ENCODE assay signal across 17 cellular contexts in the genomic region with DNA sequence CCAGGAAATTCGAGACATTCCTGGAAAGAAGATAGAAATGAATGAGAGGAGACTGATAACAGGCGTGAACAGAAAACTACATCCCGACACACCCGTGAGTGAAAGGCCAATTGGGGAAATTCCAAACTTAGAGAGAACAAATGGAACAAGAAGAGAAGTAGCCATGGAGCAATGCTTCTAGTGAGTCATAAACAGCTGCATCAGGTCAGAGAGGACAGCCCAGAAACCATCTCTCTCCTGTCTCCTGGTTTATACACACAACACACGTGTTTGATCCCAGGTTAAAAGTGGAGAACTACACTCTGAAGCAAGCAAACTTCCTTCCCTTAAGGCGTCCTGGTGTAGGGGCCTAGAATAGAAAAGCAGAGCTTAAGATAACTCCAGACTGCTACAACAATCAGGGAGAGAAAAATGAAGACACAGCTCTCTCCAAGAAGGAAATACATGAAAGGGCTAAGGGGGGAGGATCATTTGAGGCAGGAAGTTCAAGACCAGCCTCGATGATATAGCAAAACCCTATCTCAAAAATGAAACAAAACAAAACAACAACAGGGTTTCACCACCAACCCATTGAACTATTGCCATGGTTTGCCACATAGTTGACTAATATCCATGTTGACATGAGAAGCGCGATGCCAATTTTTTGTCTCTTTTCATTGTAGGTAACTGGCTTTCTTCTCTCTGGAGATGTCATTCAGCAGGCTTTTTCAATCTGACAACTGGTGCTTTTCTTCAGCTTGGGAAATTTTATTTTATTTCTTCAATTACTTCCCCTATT. TPM values are rescaled to one million over a fixed set of nuclear protein-coding genes. Genes with fewer than 3 reads are reported as not detected.
DNase-seq lines count a peak whose midpoint lies in the region; ATAC-seq, FAIRE-seq and TF ChIP-seq lines count a peak whose summit lies in the region.
"Had no signal": no experiment of that assay in that cellular context is flagged by ENCODE, and none has a peak within 500 bp of the region (broad histone marks: within the 10 kb centered on the region; RNA-seq: fewer than 3 reads in every experiment).

No MANE protein-coding gene starts in this region.

- H3K4me3 Mint-ChIP-seq in neural progenitor cell, result no peak overlapping the region
- H3K4me3 Mint-ChIP-seq: B cell, memory B cell had no signal

- FAIRE-seq in HepG2 (lab: Jason Lieb, UNC), result no peak

- H4K20me1 ChIP-seq in HepG2 (ENCODE audit: insufficient read depth, low read length), result no peaks in the 10 kb centered on the region
- H4K20me1 ChIP-seq in neural progenitor cell (ENCODE audit: low read depth), result no peaks in the 10 kb centered on the region

- H3K36me3 Mint-ChIP-seq in neural progenitor cell, result no peaks in the 10 kb centered on the region
- H3K36me3 Mint-ChIP-seq: memory B cell had no signal

- ATAC-seq in right lobe of liver (peak; percentile 28 to 78 (median 54)), HepG2 (no peak), left ventricle myocardium superior (peak; percentile 67)
- ATAC-seq: esophagus mucosa had no signal

- TF ChIP-seq EP300 in HepG2 (IDR thresholded peaks at IDR 0.05; ENCODE audit: low read depth in 2 of 2, low read length in 2 of 2) (no peak), HepG2 (CRISPR knock-in tag; IDR thresholded peaks at IDR 0.05; ENCODE audit: borderline replicate concordance) (no peak)

- H3F3A ChIP-seq in neural progenitor cell (ENCODE audit: low read depth), result no peaks in the 10 kb centered on the region

- H3K4me1 ChIP-seq in right lobe of liver (no peaks in the 10 kb centered on the region), HepG2 (ENCODE audit: insufficient read depth, low read length) (no peaks in the 10 kb centered on the region), neural progenitor cell (no peaks in the 10 kb centered on the region)
- H3K4me1 ChIP-seq: adrenal gland, thyroid gland had no signal

- peaks cover 2% of the 10 kb centered on the region for H3K27me3 Mint-ChIP-seq in neural progenitor cell (ENCODE audit: insufficient read depth, low read depth)

- BruUV-seq in HepG2 (replicated peaks; lab: Mats Ljungman, UMichigan), result no TSS peak

- no peak overlapping the region for H3K27ac Mint-ChIP-seq in neural progenitor cell
- H3K27ac Mint-ChIP-seq: B cell, memory B cell had no signal

- in situ Hi-C loops in HepG2 (cut with HindIII; ENCODE audit: extremely low pct_ligation_motif_present, low pct_unique_long_range_greater_than_20kb), result no loop called here

- WGBS in right lobe of liver (ENCODE audit: insufficient coverage, low coverage, low lambda C conversion rate, missing lambda C conversion rate), result 31% methylated on average over 7 of the region's 9 CpGs
- 32% methylated on average over 9 of the region's 9 CpGs for WGBS in HepG2 (ENCODE audit: low lambda C conversion rate)

- H3K9me3 ChIP-seq in right lobe of liver (no peaks in the 10 kb centered on the region), HepG2 (ENCODE audit: low read length) (no peaks in the 10 kb centered on the region), neural progenitor cell (ENCODE audit: low read depth) (no peaks in the 10 kb centered on the region)
- H3K9me3 ChIP-seq: adrenal gland, thyroid gland had no signal

- no peak for TF ChIP-seq RAD21 in HepG2 (CRISPR knock-in tag; IDR thresholded peaks at IDR 0.05)

- H3K4me3 ChIP-seq in right lobe of liver (no peak overlapping the region), HepG2 (replicated peaks in 1 of 3; ENCODE audit: insufficient read depth in 1 of 3, low read depth in 2 of 3, low read length in 3 of 3) (no peak overlapping the region), neural progenitor cell (no peak overlapping the region)
- H3K4me3 ChIP-seq: adrenal gland, thyroid gland had no signal

- CTCF ChIA-PET in HepG2 (lab: Yijun Ruan, JAX; ENCODE audit: low intra/inter-chr PET ratio, low total read pairs), result no interaction called here
- CTCF ChIA-PET in RWPE1 (lab: Yijun Ruan, JAX), result no interaction called here

- no peak for TF ChIP-seq CTCF in right lobe of liver (IDR thresholded peaks at IDR 0.05)
- no peak for TF ChIP-seq CTCF in HepG2 (CRISPR knock-in tag; IDR thresholded peaks at IDR 0.05)
- TF ChIP-seq CTCF in RWPE1 (conservative IDR thresholded peaks at IDR 0.05; ENCODE audit: low read depth), result no peak
- no peak for TF ChIP-seq CTCF in neural progenitor cell (IDR thresholded peaks at IDR 0.05)

- POLR2A ChIA-PET in HepG2 (lab: Yijun Ruan, JAX), result no interaction called here
- POLR2A ChIA-PET in RWPE1 (lab: Yijun Ruan, JAX; ENCODE audit: low non-redundant PET), result no interaction called here

- H3K36me3 ChIP-seq in right lobe of liver, result no peaks in the 10 kb centered on the region
- H3K36me3 ChIP-seq in HepG2 (replicated peaks in 1 of 2; ENCODE audit: control insufficient read depth in 1 of 2, insufficient read depth in 2 of 2, low read length in 2 of 2), result no peaks in the 10 kb centered on the region
- no peaks in the 10 kb centered on the region for H3K36me3 ChIP-seq in neural progenitor cell
- H3K36me3 ChIP-seq: adrenal gland, thyroid gland had no signal

- no peak overlapping the region for H2AFZ ChIP-seq in HepG2 (ENCODE audit: low read length)
- no peak overlapping the region for H2AFZ ChIP-seq in neural progenitor cell (replicated peaks)

- no peak overlapping the region for H3K9ac ChIP-seq in HepG2 (ENCODE audit: insufficient read depth, low read depth, low read length)
- no peak overlapping the region for H3K9ac ChIP-seq in neural progenitor cell

- H3K27ac ChIP-seq in right lobe of liver, result no peak overlapping the region
- H3K27ac ChIP-seq in HepG2 (ENCODE audit: extremely low read length, insufficient read depth, low read length), result no peak overlapping the region
- no peak overlapping the region for H3K27ac ChIP-seq in RWPE1
- no peak overlapping the region for H3K27ac ChIP-seq in neural progenitor cell
- H3K27ac ChIP-seq: adrenal gland, thyroid gland had no signal

- intact Hi-C loops in right lobe of liver (cut with DNase I), result no loop called here
- intact Hi-C loops in HepG2 (cut with micrococcal nuclease; ENCODE audit: unreplicated experiment), result no loop called here
- intact Hi-C loops in left ventricle myocardium superior (cut with micrococcal nuclease), result no loop called here

- H3K4me2 ChIP-seq in HepG2 (ENCODE audit: low read depth, low read length), result no peak overlapping the region
- H3K4me2 ChIP-seq in neural progenitor cell, result no peak overlapping the region

- TF ChIP-seq POLR2A in right lobe of liver (IDR thresholded peaks at IDR 0.05), result no peak
- no peak for TF ChIP-seq POLR2A in HepG2 (IDR thresholded peaks at IDR 0.05; ENCODE audit: insufficient read depth in 1 of 2, low read depth in 2 of 2, low read length in 2 of 2)

- no peak for DNase-seq in right lobe of liver
- DNase-seq in HepG2 (ENCODE audit: low spot score), result no peak
- peak; percentile 59 for DNase-seq in RWPE1 (ENCODE audit: low spot score)
- DNase-seq in left ventricle myocardium superior, result no peak
- DNase-seq in neural progenitor cell (ENCODE audit: low spot score), result no peak
- DNase-seq in H4 (ENCODE audit: low spot score), result no peak
- DNase-seq in NCI-H1105 treated with DMSO at 0.1 percent for 48 hours (lab: John Stamatoyannopoulos, UW), result no peak
- DNase-seq in SKM-1 (lab: John Stamatoyannopoulos, UW; ENCODE audit: unreplicated experiment), result no peak
- DNase-seq: adrenal gland, DMS79, NCI-H446, posterior cingulate gyrus, thyroid gland had no signal

- no peaks in the 10 kb centered on the region for H3K9me3 Mint-ChIP-seq in neural progenitor cell

- peaks cover 5% of the 10 kb centered on the region for H3K4me1 Mint-ChIP-seq in neural progenitor cell
- H3K4me1 Mint-ChIP-seq: B cell, memory B cell had no signal

- H3K27me3 ChIP-seq in right lobe of liver (no peaks in the 10 kb centered on the region), HepG2 (ENCODE audit: control insufficient read depth in 1 of 2, insufficient read depth in 2 of 2, low read length in 2 of 2) (peaks cover 2 to 8% of the 10 kb centered on the region in 2 experiments; a peak in 2 of 5 replicates), neural progenitor cell (no peaks in the 10 kb centered on the region)
- H3K27me3 ChIP-seq: adrenal gland, thyroid gland had no signal

- no peaks in the 10 kb centered on the region for H3K79me2 ChIP-seq in HepG2 (ENCODE audit: insufficient read depth, low read length)
- no peaks in the 10 kb centered on the region for H3K79me2 ChIP-seq in neural progenitor cell (ENCODE audit: low read depth)

RNA-seq across cellular contexts. Expression of a gene that starts 26.9 kb away (rescaled TPM):
- total RNA-seq in right lobe of liver (1 to 10 TPM in 5 of 6 experiments, under 1 TPM in 1; 0.86 to 3.4 (median 2.4) TPM), HepG2 (2016; rRNA removed; fragmentation: Illumina TruSeq; extraction: Trizol) (not detected in 2 replicates), left ventricle myocardium superior (13.7 TPM), neural progenitor cell (ENCODE audit: low replicate concordance) (0.74 and 1.3 TPM in 2 replicates)
- total RNA-seq in HepG2 (2016; cell fraction: cytosol; rRNA removed; fragmentation: Illumina TruSeq; extraction: Trizol; ENCODE audit: low read depth), result not detected in 2 replicates
- total RNA-seq in HepG2 (2016; cell fraction: insoluble cytoplasmic fraction; rRNA removed; fragmentation: Illumina TruSeq; extraction: Trizol), result not detected in 2 replicates
- total RNA-seq in HepG2 (2016; cell fraction: membrane; rRNA removed; fragmentation: Illumina TruSeq; extraction: Trizol), result 0.24 TPM in 1 of 2 replicates, not detected in the other
- total RNA-seq in HepG2 (2016; cell fraction: nucleus; rRNA removed; fragmentation: Illumina TruSeq; extraction: Trizol), result not detected in 2 replicates
- polyA plus RNA-seq in HepG2 (2011; rRNA removed), result 0.04 and 0.11 TPM in 2 replicates
- 0.12 and 0.18 TPM in 2 replicates for polyA plus RNA-seq in HepG2 (2011; cell fraction: cytosol; rRNA removed)
- 0.14 TPM in 1 of 2 replicates, not detected in the other for polyA plus RNA-seq in HepG2 (2011; cell fraction: nucleus; rRNA removed)
- polyA plus RNA-seq in HepG2 (2012), result 0.08 and 0.30 TPM in 2 replicates
- not detected in 2 replicates for polyA plus RNA-seq in HepG2 (2016; cell fraction: cytosol; fragmentation: Illumina TruSeq; extraction: Trizol; ENCODE audit: low read depth)
- polyA plus RNA-seq in HepG2 (2016; cell fraction: insoluble cytoplasmic fraction; fragmentation: Illumina TruSeq; extraction: Trizol; ENCODE audit: low read depth), result not detected in 2 replicates
- 0.13 TPM in 1 of 2 replicates, not detected in the other for polyA plus RNA-seq in HepG2 (2016; cell fraction: membrane; fragmentation: Illumina TruSeq; extraction: Trizol; ENCODE audit: low read depth)
- not detected in 2 replicates for polyA plus RNA-seq in HepG2 (2016; cell fraction: nucleus; fragmentation: Illumina TruSeq; extraction: Trizol; ENCODE audit: insufficient read depth, low read depth)
- not detected in 2 replicates for polyA minus RNA-seq in HepG2 (2011; rRNA and poly(A)+ RNA removed; ENCODE audit: low replicate concordance)
- not detected in 2 replicates for polyA minus RNA-seq in HepG2 (2011; cell fraction: cytosol; rRNA and poly(A)+ RNA removed)
- polyA minus RNA-seq in HepG2 (2011; cell fraction: nucleus; rRNA and poly(A)+ RNA removed), result not detected in 2 replicates
- 34.1 and 37.3 TPM in 2 replicates for total RNA-seq in H4 (2014; rRNA removed; shearing (Covaris generic))
- total RNA-seq: B cell, HT-29 had no signal
